In the genomic region with DNA sequence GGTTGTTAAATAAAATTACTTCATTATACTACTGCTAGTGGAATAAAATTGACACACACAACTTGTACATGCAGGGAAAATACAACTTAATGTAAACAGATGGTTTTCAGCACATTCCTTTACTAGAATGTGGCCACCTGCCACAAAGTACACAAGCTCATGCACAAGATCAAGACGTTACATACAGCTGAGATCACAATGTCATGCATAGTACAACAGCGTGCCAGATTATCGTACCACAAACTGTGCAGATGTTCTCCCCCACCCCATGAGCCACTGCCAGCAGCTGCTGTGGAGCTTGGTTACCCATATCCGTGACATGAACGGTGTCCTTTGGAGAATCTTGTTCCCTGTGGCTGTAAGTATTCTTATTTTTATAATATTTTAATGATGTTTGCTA, we compare ENCODE assay signal across 14 cellular contexts.
A peak's percentile ranks its signal among the peaks of the same experiment; 100 is the strongest.
DNase-seq lines count a peak whose midpoint lies in the region; ATAC-seq, FAIRE-seq and TF ChIP-seq lines count a peak whose summit lies in the region.
"Had no signal": no experiment of that assay in that cellular context is flagged by ENCODE, and none has a peak within 500 bp of the region (broad histone marks: within the 10 kb centered on the region; RNA-seq: fewer than 3 reads in every experiment).

No MANE protein-coding gene starts in this region.

- FAIRE-seq in RCC 7860 (lab: Jason Lieb, UNC), result no peak
- FAIRE-seq: GM12892, HTR-8/SVneo had no signal

- no peak overlapping the region for H3K4me3 ChIP-seq in astrocyte of the cerebellum (ENCODE audit: low read depth, low read length)
- H3K4me3 ChIP-seq: heart left ventricle had no signal

- TF ChIP-seq CTCF in astrocyte of the cerebellum (IDR thresholded peaks at IDR 0.05; ENCODE audit: low read depth, low read length, missing control alignments), result no peak

- in situ Hi-C loops in astrocyte of the cerebellum (cut with HindIII; ENCODE audit: low sequenced_read_pairs), result no loop called here

- peak; percentile 10 for DNase-seq in COLO668 (lab: John Stamatoyannopoulos, UW; ENCODE audit: unreplicated experiment)
- DNase-seq in HUDEP-2 (lab: John Stamatoyannopoulos, UW; ENCODE audit: unreplicated experiment in 76 of 76), result peak in 73 of 76 experiments; percentile 62 to 96 (median 86)
- DNase-seq in astrocyte of the cerebellum (ENCODE audit: low read depth), result peak; percentile 47
- DNase-seq in iris pigment epithelial cell (ENCODE audit: low read depth), result peak; percentile 95
- DNase-seq in RCC 7860 (ENCODE audit: low spot score), result no peak
- DNase-seq in NCI-H2227 treated with DMSO at 0.1 percent for 48 hours (lab: John Stamatoyannopoulos, UW), result no peak
- DNase-seq in cerebellar cortex (ENCODE audit: low spot score), result no peak
- DNase-seq: activated naive CD4-positive, alpha-beta T cell treated with anti-CD3 and anti-CD28 coated beads, Interleukin-2, amount 10 ng/mL, durations not matched to agents 7 days and 5 days; caudate nucleus; heart left ventricle; MV-4-11 had no signal

- no peak for ATAC-seq in HG03280 (IDR thresholded peaks at IDR 0.05; ENCODE audit: unreplicated experiment)

Comparison
In these comparisons a context has a peak if more than half of its experiments do, and no peak if none do; other contexts are left out.
1. DNase-seq: peak in COLO668 (single experiment), HUDEP-2 (73 of 76), astrocyte of the cerebellum (single experiment) and iris pigment epithelial cell (single experiment); none in RCC 7860 (single experiment), NCI-H2227 treated with DMSO at 0.1 percent for 48 hours (single experiment) and cerebellar cortex (single experiment).